In the genomic region with DNA sequence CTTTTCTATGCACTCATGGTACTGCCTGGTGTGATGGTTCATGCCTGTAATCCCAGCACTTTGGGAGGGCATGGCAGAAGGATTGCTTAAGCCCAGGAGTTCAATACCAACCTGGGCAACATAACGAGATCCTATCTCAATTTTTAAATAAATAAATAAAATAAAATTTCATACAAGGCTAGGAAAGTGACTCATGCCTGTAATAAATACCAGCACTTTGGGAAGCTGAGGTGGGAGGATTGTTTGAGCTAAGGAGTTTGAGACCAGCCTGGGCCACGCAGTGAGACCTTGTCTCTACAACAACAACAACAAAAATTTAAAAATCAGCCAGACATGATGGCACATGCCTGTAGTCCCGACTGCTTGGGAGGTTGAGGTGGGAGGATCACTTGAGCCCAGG, we compare ENCODE assay signal across 13 cellular contexts.
"Had no signal": no experiment of that assay in that cellular context is flagged by ENCODE, and none has a peak within 500 bp of the region (broad histone marks: within the 10 kb centered on the region; RNA-seq: fewer than 3 reads in every experiment).

No MANE protein-coding gene starts in this region.

- H3K27me3 ChIP-seq: adrenal gland, body of pancreas, gastroesophageal sphincter, sigmoid colon, testis, upper lobe of right lung had no signal

- H3K4me3 ChIP-seq: adrenal gland, body of pancreas, gastroesophageal sphincter, sigmoid colon, testis, upper lobe of right lung had no signal

- H3K36me3 ChIP-seq: adrenal gland, gastroesophageal sphincter, sigmoid colon, upper lobe of right lung had no signal

- H3K27ac ChIP-seq: adrenal gland, body of pancreas, testis, upper lobe of right lung had no signal

- DNase-seq: activated CD4-positive, alpha-beta T cell treated with anti-CD3 and anti-CD28 coated beads, Interleukin-2, amount 50 U/mL, for 1 hour; activated CD4-positive, CD25-positive, alpha-beta regulatory T cell; activated naive CD4-positive, alpha-beta T cell treated with anti-CD3 and anti-CD28 coated beads, Interleukin-2, amount 10 ng/mL, durations not matched to agents 7 days and 5 days; activated T-cell treated with anti-CD3 and anti-CD28 coated beads for 4 hours; adrenal gland; body of pancreas; endodermal cell; sigmoid colon; stimulated activated CD4-positive, alpha-beta T cell treated with anti-CD3 and anti-CD28 coated beads, Interleukin-4, amount 100 ng/mL, for 1 hour; T-helper 2 cell; testis; upper lobe of right lung had no signal

- H3K9me3 ChIP-seq: adrenal gland, body of pancreas, gastroesophageal sphincter, sigmoid colon, testis, upper lobe of right lung had no signal

- H3K4me1 ChIP-seq: adrenal gland, body of pancreas, upper lobe of right lung had no signal
